In genomic region chr11:8102965-8103364, GRCh38 we compare ENCODE assay signal across 26 cellular contexts.
"Had no signal": no experiment of that assay in that cellular context is flagged by ENCODE, and none has a peak within 500 bp of the region (broad histone marks: within the 10 kb centered on the region; RNA-seq: fewer than 3 reads in every experiment).

No MANE protein-coding gene starts in this region.

- H3K36me3 ChIP-seq: brain microvascular endothelial cell, colonic mucosa, gastrocnemius medialis had no signal

- DNase-seq: activated CD4-positive, alpha-beta T cell treated with anti-CD3 and anti-CD28 coated beads for 48 hours; activated CD4-positive, alpha-beta T cell treated with anti-CD3 and anti-CD28 coated beads, Interleukin-2, amount 50 U/mL, for 1 hour; activated CD4-positive, alpha-beta T cell treated with anti-CD3 and anti-CD28 coated beads, Interleukin-2, amount 50 U/mL, for 48 hours; activated CD4-positive, CD25-positive, alpha-beta regulatory T cell; activated CD8-positive, alpha-beta T cell treated with anti-CD3 and anti-CD28 coated beads for 36 hours; activated gamma-delta T cell treated with Interleukin-2 at 50 U/mL for 16 hours; activated naive CD4-positive, alpha-beta T cell treated with anti-CD3 and anti-CD28 coated beads, Interleukin-2, amount 50 U/mL, for 16 hours; activated naive CD4-positive, alpha-beta T cell treated with Interleukin-2 at 50 U/mL for 16 hours; activated T-cell treated with anti-CD3 and anti-CD28 coated beads, Interleukin-2, amount 50 U/mL, for 4 hours; amniotic stem cell; anterior cingulate cortex; brain microvascular endothelial cell; caudate nucleus; colonic mucosa; effector CD8-positive, alpha-beta T cell; endodermal cell; gastrocnemius medialis; glutamatergic neuron; heart right ventricle; T-helper 2 cell had no signal

- H3K4me3 ChIP-seq: colonic mucosa, gastrocnemius medialis, heart right ventricle had no signal

- H3K27me3 Mint-ChIP-seq: activated CD8-positive, alpha-beta memory T cell treated with anti-CD3 and anti-CD28 coated beads, Interleukin-2, amount 10 ng/mL, durations not matched to agents 7 days and 5 days; activated CD8-positive, alpha-beta T cell treated with anti-CD3 and anti-CD28 coated beads for 36 hours; activated naive CD8-positive, alpha-beta T cell had no signal

- H3K9me3 Mint-ChIP-seq: activated CD8-positive, alpha-beta T cell treated with anti-CD3 and anti-CD28 coated beads for 36 hours; activated T-cell treated with anti-CD3 and anti-CD28 coated beads, Interleukin-2, amount 50 U/mL, for 4 hours; activated T-helper 1 cell treated with anti-CD3 and anti-CD28 coated beads, Interleukin-12 subunit alpha, Interleukin-12 subunit beta, Interleukin-2, Interleukin-4 antibody, amounts not matched to agents 30 ng/mL and 10 ng/mL and 1 ng/mL, durations not matched to agents 14 hours and 24 hours and 36 hours; activated T-helper 2 cell treated with anti-CD3 and anti-CD28 coated beads, Interferon-gamma antibody, Interleukin-2, Interleukin-4, amounts not matched to agents 10 μg/mL and 5 μg/mL and 100 μg/mL, durations not matched to agents 14 hours and 24 hours and 36 hours; endodermal cell had no signal

- H3K4me1 Mint-ChIP-seq: activated CD8-positive, alpha-beta memory T cell treated with anti-CD3 and anti-CD28 coated beads, Interleukin-2, amount 10 ng/mL, durations not matched to agents 7 days and 5 days had no signal

- H3K27me3 ChIP-seq: brain microvascular endothelial cell, colonic mucosa, foreskin keratinocyte, gastrocnemius medialis, heart right ventricle had no signal

- H3K27ac ChIP-seq: brain microvascular endothelial cell, colonic mucosa, foreskin keratinocyte, gastrocnemius medialis, heart right ventricle had no signal

- H3K4me3 Mint-ChIP-seq: activated CD8-positive, alpha-beta memory T cell treated with anti-CD3 and anti-CD28 coated beads, Interleukin-2, amount 10 ng/mL, durations not matched to agents 7 days and 5 days; activated CD8-positive, alpha-beta T cell treated with anti-CD3 and anti-CD28 coated beads for 36 hours; activated naive CD8-positive, alpha-beta T cell; activated T-cell treated with anti-CD3 and anti-CD28 coated beads, Interleukin-2, amount 50 U/mL, for 4 hours; activated T-helper 1 cell treated with anti-CD3 and anti-CD28 coated beads, Interleukin-12 subunit alpha, Interleukin-12 subunit beta, Interleukin-2, Interleukin-4 antibody, amounts not matched to agents 30 ng/mL and 10 ng/mL and 1 ng/mL, durations not matched to agents 14 hours and 24 hours and 36 hours; endodermal cell had no signal

- H3K36me3 Mint-ChIP-seq: activated CD8-positive, alpha-beta memory T cell treated with anti-CD3 and anti-CD28 coated beads, Interleukin-2, amount 10 ng/mL, durations not matched to agents 7 days and 5 days; activated naive CD8-positive, alpha-beta T cell had no signal

- H3K9me3 ChIP-seq: colonic mucosa, gastrocnemius medialis, heart right ventricle had no signal

- ATAC-seq: activated CD8-positive, alpha-beta memory T cell treated with anti-CD3 and anti-CD28 coated beads, Interleukin-2, amount 10 ng/mL, durations not matched to agents 7 days and 5 days; activated CD8-positive, alpha-beta T cell treated with anti-CD3 and anti-CD28 coated beads for 36 hours; activated T-cell treated with anti-CD3 and anti-CD28 coated beads, Interleukin-2, amount 50 U/mL, for 4 hours; esophagus mucosa; foreskin keratinocyte; gastrocnemius medialis; heart right ventricle had no signal

- H3K27ac Mint-ChIP-seq: activated CD8-positive, alpha-beta memory T cell treated with anti-CD3 and anti-CD28 coated beads, Interleukin-2, amount 10 ng/mL, durations not matched to agents 7 days and 5 days; activated CD8-positive, alpha-beta T cell treated with anti-CD3 and anti-CD28 coated beads for 36 hours; activated naive CD8-positive, alpha-beta T cell; activated T-helper 1 cell treated with anti-CD3 and anti-CD28 coated beads, Interleukin-12 subunit alpha, Interleukin-12 subunit beta, Interleukin-2, Interleukin-4 antibody, amounts not matched to agents 30 ng/mL and 10 ng/mL and 1 ng/mL, durations not matched to agents 14 hours and 24 hours and 36 hours; activated T-helper 2 cell treated with anti-CD3 and anti-CD28 coated beads, Interferon-gamma antibody, Interleukin-2, Interleukin-4, amounts not matched to agents 10 μg/mL and 5 μg/mL and 100 μg/mL, durations not matched to agents 14 hours and 24 hours and 36 hours; endodermal cell had no signal

- H3K4me1 ChIP-seq: colonic mucosa, foreskin keratinocyte had no signal
